In the genomic region with DNA sequence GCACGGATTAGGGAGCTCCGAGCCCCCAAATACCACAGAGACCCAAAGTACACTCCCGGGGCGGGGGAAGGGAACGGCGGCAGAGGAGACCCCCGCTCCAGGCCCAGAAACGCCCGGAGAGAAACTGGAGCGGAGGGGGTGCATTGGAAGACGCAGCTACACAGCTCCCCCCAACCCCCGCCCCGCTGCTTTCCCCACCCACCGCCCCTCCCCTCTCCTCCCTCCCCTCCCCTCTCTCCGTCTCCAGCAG, we compare ENCODE assay signal across 8 cellular contexts. TPM values are rescaled to one million over a fixed set of nuclear protein-coding genes. Genes with fewer than 3 reads are reported as not detected.
DNase-seq lines count a peak whose midpoint lies in the region; ATAC-seq and TF ChIP-seq lines count a peak whose summit lies in the region.

No MANE protein-coding gene starts in this region.

- H3K4me1 ChIP-seq in SJSA1 (replicated peaks) (peaks cover 25% of the 10 kb centered on the region), esophagus muscularis mucosa (peaks cover 17 to 45% (median 40%) of the 10 kb centered on the region in 4 donors), neuron (ENCODE audit: insufficient read depth, low read length) (peaks cover 26% of the 10 kb centered on the region)

- no peak for TF ChIP-seq CTCF in esophagus muscularis mucosa (IDR thresholded peaks at IDR 0.05)

- 0% methylated on average over 4 of the region's 15 CpGs for WGBS in esophagus muscularis mucosa

- DNase-seq in EL (peak; percentile 14), SJSA1 (ENCODE audit: low read depth in 1 of 2, low spot score in 2 of 2) (no peak), esophagus muscularis mucosa (ENCODE audit: extremely low spot score) (no peak), NAMALWA (ENCODE audit: low spot score) (no peak), NCI-H1436 treated with DMSO at 0.1 percent for 48 hours (lab: John Stamatoyannopoulos, UW) (no peak), amniotic stem cell (lab: John Stamatoyannopoulos, UW) (no peak)

- peak overlapping the region; percentile 77 for H2AFZ ChIP-seq in neuron (ENCODE audit: low read depth, low read length)

- no peak for TF ChIP-seq POLR2A in esophagus muscularis mucosa (IDR thresholded peaks at IDR 0.05; ENCODE audit: low read depth)

- H3K4me3 ChIP-seq in SJSA1 (peak overlapping the region; percentile 46), esophagus muscularis mucosa (peak overlapping the region; percentile 70 to 95 (median 83)), neuron (ENCODE audit: low read length) (peak overlapping the region; percentile 44)

- H3K27ac ChIP-seq in SJSA1 (no peak overlapping the region), esophagus muscularis mucosa (replicated peaks in 1 of 4) (peak overlapping the region; percentile 81 to 85 (median 82))

- H3K36me3 ChIP-seq in SJSA1 (no peaks in the 10 kb centered on the region; the same call in 1 of the 2 replicates), esophagus muscularis mucosa (no peaks in the 10 kb centered on the region), neuron (ENCODE audit: insufficient read depth, low read length) (no peaks in the 10 kb centered on the region)

- no peak for TF ChIP-seq EP300 in esophagus muscularis mucosa (IDR thresholded peaks at IDR 0.05)

- H3K9me3 ChIP-seq in SJSA1 (replicated peaks) = no peaks in the 10 kb centered on the region
- H3K9me3 ChIP-seq in esophagus muscularis mucosa = no peaks in the 10 kb centered on the region
- H3K9me3 ChIP-seq in neuron (ENCODE audit: low read length) = no peaks in the 10 kb centered on the region

- no peak for ATAC-seq in GM21619 (IDR thresholded peaks at IDR 0.05; ENCODE audit: unreplicated experiment)

- intact Hi-C loops in esophagus muscularis mucosa (cut with DNase I) = loop anchor here (5.0 to 10.0 kb wide), 2 partner anchors 62 to 149 kb away; a partner anchor contains a TSS

- H3K27me3 ChIP-seq in SJSA1 (replicated peaks) (peaks cover 31% of the 10 kb centered on the region), esophagus muscularis mucosa (peaks cover 0 to 3% (median 0%) of the 10 kb centered on the region in 4 donors), neuron (ENCODE audit: insufficient read depth, low read length) (peaks cover 29% of the 10 kb centered on the region)

RNA-seq across cellular contexts. Expression of a gene that starts 1.1 kb away (rescaled TPM):
- 28.2 and 43.4 TPM in 2 replicates for total RNA-seq in SJSA1 (2014; rRNA removed; shearing (Covaris generic))
- total RNA-seq in esophagus muscularis mucosa = 10 to 100 TPM; 51.3 to 97.2 (median 77.5) TPM
